In genomic region chr2:43052204-43052943, GRCh38 we compare ENCODE assay signal across 17 cellular contexts.
DNase-seq lines count a peak whose midpoint lies in the region; ATAC-seq and TF ChIP-seq lines count a peak whose summit lies in the region.
"Had no signal": no experiment of that assay in that cellular context is flagged by ENCODE, and none has a peak within 500 bp of the region (broad histone marks: within the 10 kb centered on the region; RNA-seq: fewer than 3 reads in every experiment).

No MANE protein-coding gene starts in this region.

- no peaks in the 10 kb centered on the region for H3K9me2 ChIP-seq in HCT116 (ENCODE audit: insufficient read depth)
- no peaks in the 10 kb centered on the region for H3K9me2 ChIP-seq in hepatocyte (replicated peaks; ENCODE audit: insufficient read depth)

- H3K4me3 ChIP-seq in HCT116 (replicated peaks in 1 of 2; ENCODE audit: low read depth in 1 of 2, low read length in 2 of 2) (no peak overlapping the region), RWPE2 (ENCODE audit: severe bottlenecking) (no peak overlapping the region), hepatocyte (no peak overlapping the region)
- H3K4me3 ChIP-seq: GM23338, upper lobe of left lung had no signal

- H3K79me2 ChIP-seq in HCT116 (ENCODE audit: insufficient read depth, low read length) (no peaks in the 10 kb centered on the region), hepatocyte (no peaks in the 10 kb centered on the region)

- H3K9me3 ChIP-seq in HCT116 (ENCODE audit: control insufficient read depth in 1 of 2, insufficient read depth in 1 of 2, low read depth in 1 of 2, low read length in 2 of 2) (no peaks in the 10 kb centered on the region), RWPE2 (ENCODE audit: severe bottlenecking) (no peaks in the 10 kb centered on the region), hepatocyte (ENCODE audit: low read depth) (no peaks in the 10 kb centered on the region)
- H3K9me3 ChIP-seq: upper lobe of left lung had no signal

- CTCF ChIA-PET in HCT116 (lab: Charles Lee): no interaction called here

- RAD21 ChIA-PET in HCT116 (lab: Charles Lee; ENCODE audit: low non-redundant PET in 1 of 2, low total read pairs in 2 of 2, uncharacterized antibody in 2 of 2, unreplicated experiment in 2 of 2): no interaction called here

- TF ChIP-seq POLR2A in HCT116 (IDR thresholded peaks at IDR 0.05; ENCODE audit: borderline replicate concordance, extremely low read depth, insufficient read depth, insufficient read length): no peak

- H3K36me3 ChIP-seq in HCT116 (ENCODE audit: control insufficient read depth in 1 of 2, insufficient read depth in 2 of 2, low read length in 2 of 2) (no peaks in the 10 kb centered on the region), RWPE2 (ENCODE audit: low read depth) (no peaks in the 10 kb centered on the region), hepatocyte (replicated peaks; ENCODE audit: insufficient read depth, low read depth) (no peaks in the 10 kb centered on the region)
- H3K36me3 ChIP-seq: upper lobe of left lung had no signal

- no peak for TF ChIP-seq CTCF in HCT116 (IDR thresholded peaks at IDR 0.05 in 2 of 3, conservative IDR thresholded peaks at IDR 0.05 in 1 of 3; ENCODE audit: borderline replicate concordance in 1 of 3, insufficient read depth in 1 of 3, low read depth in 2 of 3, low read length in 2 of 3)
- TF ChIP-seq CTCF in RWPE2 (IDR thresholded peaks at IDR 0.05; ENCODE audit: poor library complexity, severe bottlenecking): no peak
- no peak for TF ChIP-seq CTCF in hepatocyte (IDR thresholded peaks at IDR 0.05; ENCODE audit: poor library complexity)

- H2AFZ ChIP-seq in HCT116 (ENCODE audit: low read depth, low read length, poor library complexity, severe bottlenecking) (peak overlapping the region; percentile 68), hepatocyte (no peak overlapping the region)
- H2AFZ ChIP-seq: GM23338 had no signal

- H3K27me3 ChIP-seq in HCT116 (ENCODE audit: insufficient read depth, low read length): no peaks in the 10 kb centered on the region
- no peaks in the 10 kb centered on the region for H3K27me3 ChIP-seq in RWPE2 (ENCODE audit: insufficient read depth, poor library complexity, severe bottlenecking)
- H3K27me3 ChIP-seq in hepatocyte: no peaks in the 10 kb centered on the region
- H3K27me3 ChIP-seq: upper lobe of left lung had no signal

- WGBS in hepatocyte (ENCODE audit: low lambda C conversion rate, missing lambda C conversion rate): 71% methylated on average over 3 of the region's 3 CpGs

- H4K20me1 ChIP-seq in HCT116 (ENCODE audit: insufficient read depth) (no peaks in the 10 kb centered on the region), hepatocyte (ENCODE audit: insufficient read depth, poor library complexity, severe bottlenecking) (no peaks in the 10 kb centered on the region)

- ATAC-seq in HCT116 (no peak), RWPE2 (ENCODE audit: low read depth) (no peak), sciatic nerve (no peak), HG03025 (IDR thresholded peaks at IDR 0.05; ENCODE audit: low FRiP score, unreplicated experiment) (no peak), GM21529 (IDR thresholded peaks at IDR 0.05; ENCODE audit: unreplicated experiment) (no peak)
- ATAC-seq: activated CD4-positive, alpha-beta T cell treated with anti-CD3 and anti-CD28 coated beads for 36 hours; GM23338 had no signal

- POLR2A ChIA-PET in HCT116 (lab: Charles Lee): no interaction called here

- TF ChIP-seq RAD21 in HCT116 (IDR thresholded peaks at IDR 0.05; ENCODE audit: low read depth): no peak

- BruUV-seq in HCT116 (replicated peaks; lab: Mats Ljungman, UMichigan): no TSS peak

- no peak overlapping the region; the same call in 1 of the 2 replicates for H3K4me2 ChIP-seq in HCT116 (ENCODE audit: low read length)
- no peak overlapping the region for H3K4me2 ChIP-seq in hepatocyte
- H3K4me2 ChIP-seq: GM23338 had no signal

- H3K9ac ChIP-seq in HCT116 (ENCODE audit: low read length): no peak overlapping the region

- H3K27ac ChIP-seq in HCT116 (ENCODE audit: low read depth, low read length) (no peak overlapping the region), RWPE2 (ENCODE audit: poor library complexity, severe bottlenecking) (peak overlapping the region; percentile 100), hepatocyte (peak overlapping the region; percentile 67)

- DNase-seq in HCT116 (ENCODE audit: low read depth, low spot score): no peak
- no peak for DNase-seq in RWPE2 (ENCODE audit: low spot score)
- no peak for DNase-seq in hepatocyte (ENCODE audit: low spot score)
- peak; percentile 22 for DNase-seq in sciatic nerve (ENCODE audit: low spot score)
- no peak for DNase-seq in activated CD4-positive, CD25-positive, alpha-beta regulatory T cell treated with anti-CD3 and anti-CD28 coated beads, Interleukin-2, amount 50 U/mL, for 72 hours
- DNase-seq: activated CD4-positive, alpha-beta T cell treated with anti-CD3 and anti-CD28 coated beads for 36 hours; activated naive CD4-positive, alpha-beta T cell treated with anti-CD3 and anti-CD28 coated beads for 36 hours; activated T-cell treated with anti-CD3 and anti-CD28 coated beads, Interleukin-2, amount 50 U/mL, for 48 hours; central memory CD4-positive, alpha-beta T cell; NCI-H1694; NCI-H2171 treated with DMSO at 0.1 percent for 48 hours; NCI-H526; SHP77; upper lobe of left lung had no signal

- intact Hi-C loops in HCT116 (cut with micrococcal nuclease) (no loop called here), sciatic nerve (cut with DNase I) (no loop called here)

- H3K4me1 ChIP-seq in HCT116 (ENCODE audit: control insufficient read depth in 1 of 2, insufficient read depth in 2 of 2, low read length in 2 of 2) (peaks cover 0 to 16% of the 10 kb centered on the region in 2 experiments; a peak in 2 of 4 replicates), RWPE2 (ENCODE audit: insufficient read depth, poor library complexity, severe bottlenecking) (peaks cover 33% of the 10 kb centered on the region), hepatocyte (ENCODE audit: insufficient read depth) (peaks cover 17% of the 10 kb centered on the region)

TF ChIP-seq in HCT116, 20 proteins besides CTCF, POLR2A, EP300 and RAD21 (continues in another document):
- TF ChIP-seq EZH2phosphoT487 (IDR thresholded peaks at IDR 0.05; ENCODE audit: borderline replicate concordance) (no peak), SP1 (IDR thresholded peaks at IDR 0.05; ENCODE audit: low read depth) (no peak), FOSL1 (IDR thresholded peaks at IDR 0.05; ENCODE audit: low read depth) (no peak), ELF1 (IDR thresholded peaks at IDR 0.05; ENCODE audit: borderline replicate concordance, low read depth) (no peak), POLR2AphosphoS5 (IDR thresholded peaks at IDR 0.05; ENCODE audit: low read depth, low read length) (no peak), CBX3 (IDR thresholded peaks at IDR 0.05; ENCODE audit: low read depth) (no peak), CEBPB (IDR thresholded peaks at IDR 0.05; ENCODE audit: low read depth) (no peak), MAX (IDR thresholded peaks at IDR 0.05) (no peak), YY1 (IDR thresholded peaks at IDR 0.05; ENCODE audit: extremely low read depth, insufficient replicate concordance, low read depth, low read length) (no peak), ATF3 (IDR thresholded peaks at IDR 0.05) (no peak), ZBTB33 (IDR thresholded peaks at IDR 0.05; ENCODE audit: extremely low read depth, insufficient replicate concordance, low read length) (no peak), SRF (IDR thresholded peaks at IDR 0.05; ENCODE audit: low read depth) (no peak), EZH2 (IDR thresholded peaks at IDR 0.05) (no peak)
